In genomic region chr11:7485854-7486425, GRCh38 we compare ENCODE assay signal across 14 cellular contexts. TPM values are rescaled to one million over a fixed set of nuclear protein-coding genes. Genes with fewer than 3 reads are reported as not detected.
A peak's percentile ranks its signal among the peaks of the same experiment; 100 is the strongest.
DNase-seq lines count a peak whose midpoint lies in the region; ATAC-seq and TF ChIP-seq lines count a peak whose summit lies in the region.
"Had no signal": no experiment of that assay in that cellular context is flagged by ENCODE, and none has a peak within 500 bp of the region (broad histone marks: within the 10 kb centered on the region; RNA-seq: fewer than 3 reads in every experiment).

No MANE protein-coding gene starts in this region.

- 52% methylated on average over 6 of the region's 6 CpGs for WGBS in right cardiac atrium
- 42% methylated on average over 6 of the region's 6 CpGs for WGBS in urinary bladder

- H3K27ac ChIP-seq in right cardiac atrium (ENCODE audit: low read length) (peak overlapping the region; percentile 54), rectal smooth muscle tissue (ENCODE audit: low read depth, low read length) (no peak overlapping the region), urinary bladder (ENCODE audit: low read depth) (no peak overlapping the region)
- H3K27ac ChIP-seq: HL-60 had no signal

- no peak for TF ChIP-seq CTCF in chondrocyte (IDR thresholded peaks at IDR 0.05)

- peaks cover 40% of the 10 kb centered on the region for H3K4me1 Mint-ChIP-seq in chondrocyte (ENCODE audit: low read depth)

- H3K4me3 Mint-ChIP-seq in chondrocyte (ENCODE audit: unreplicated experiment): peak overlapping the region; percentile 70
- H3K4me3 Mint-ChIP-seq: stimulated activated naive B cell treated with anti-CD40 and anti-IgM and Interleukin-4, amounts not matched to agents 10 μg/mL and 1 μg/mL and 100 μg/mL, for 72 hours had no signal

- peaks cover 3% of the 10 kb centered on the region for H3K36me3 Mint-ChIP-seq in chondrocyte (ENCODE audit: low read depth)

- H3K9ac ChIP-seq in rectal smooth muscle tissue (ENCODE audit: low read length): no peak overlapping the region

- H3K27me3 Mint-ChIP-seq in chondrocyte (ENCODE audit: low read depth): no peaks in the 10 kb centered on the region
- H3K27me3 Mint-ChIP-seq: stimulated activated naive B cell treated with anti-CD40 and anti-IgM and Interleukin-4, amounts not matched to agents 10 μg/mL and 1 μg/mL and 100 μg/mL, for 72 hours had no signal

- H3K9me3 ChIP-seq in right cardiac atrium (ENCODE audit: control insufficient read depth, low read length): no peaks in the 10 kb centered on the region

- intact Hi-C loops in right cardiac atrium (cut with DNase I): no loop called here

- H3K4me1 ChIP-seq in right cardiac atrium (ENCODE audit: control insufficient read depth, insufficient read depth, low read length): no peaks in the 10 kb centered on the region
- H3K4me1 ChIP-seq in rectal smooth muscle tissue (ENCODE audit: control insufficient read depth, insufficient read depth, low read length): no peaks in the 10 kb centered on the region
- no peaks in the 10 kb centered on the region for H3K4me1 ChIP-seq in urinary bladder (ENCODE audit: insufficient read depth)

- H3K36me3 ChIP-seq in rectal smooth muscle tissue (ENCODE audit: control insufficient read depth, insufficient read depth, low read length) (no peaks in the 10 kb centered on the region), urinary bladder (ENCODE audit: insufficient read depth) (no peaks in the 10 kb centered on the region)

- ATAC-seq in right cardiac atrium: no peak
- no peak for ATAC-seq in HG03439 (IDR thresholded peaks at IDR 0.05; ENCODE audit: unreplicated experiment)
- ATAC-seq: stimulated activated naive B cell treated with anti-CD40 and anti-IgM and Interleukin-4, amounts not matched to agents 10 μg/mL and 1 μg/mL and 100 μg/mL, for 72 hours had no signal

- DNase-seq in chondrocyte (ENCODE audit: low spot score) (no peak), right cardiac atrium (no peak), hypothalamus (lab: John Stamatoyannopoulos, UW) (no peak), MV-4-11 (lab: John Stamatoyannopoulos, UW) (no peak)
- DNase-seq: C1 segment of cervical spinal cord; DMS79 treated with DMSO at 0.1 percent for 48 hours; effector memory CD4-positive, alpha-beta T cell; NCI-H1436; retina; stimulated activated naive B cell treated with anti-CD40 and anti-IgM and Interleukin-4, amounts not matched to agents 10 μg/mL and 1 μg/mL and 100 μg/mL, for 72 hours had no signal

- H3K4me3 ChIP-seq in right cardiac atrium (ENCODE audit: low read length) (peak overlapping the region; percentile 50), rectal smooth muscle tissue (ENCODE audit: low read length) (peak overlapping the region; percentile 62), urinary bladder (ENCODE audit: low read depth, low read length) (peak overlapping the region; percentile 42)

- H3K9me3 Mint-ChIP-seq in chondrocyte (ENCODE audit: low read depth): no peaks in the 10 kb centered on the region
- H3K9me3 Mint-ChIP-seq: stimulated activated naive B cell treated with anti-CD40 and anti-IgM and Interleukin-4, amounts not matched to agents 10 μg/mL and 1 μg/mL and 100 μg/mL, for 72 hours had no signal

- no peak overlapping the region for H3K27ac Mint-ChIP-seq in chondrocyte (ENCODE audit: unreplicated experiment)
- H3K27ac Mint-ChIP-seq: stimulated activated naive B cell treated with anti-CD40 and anti-IgM and Interleukin-4, amounts not matched to agents 10 μg/mL and 1 μg/mL and 100 μg/mL, for 72 hours had no signal

- H3K27me3 ChIP-seq in right cardiac atrium (ENCODE audit: control insufficient read depth, insufficient read depth) (no peaks in the 10 kb centered on the region), rectal smooth muscle tissue (ENCODE audit: control insufficient read depth, insufficient read depth, low read length) (no peaks in the 10 kb centered on the region)

RNA-seq across cellular contexts. Expression of gene OLFML1, which starts 0.6 kb away (rescaled TPM):
- total RNA-seq in chondrocyte (11.1 to 69.3 TPM (median 12.3 TPM) in 3 replicates), right cardiac atrium (10 to 100 TPM in 3 of 4 donors, 1 to 10 TPM in 1; 7.2 to 16.9 (median 13.6) TPM), urinary bladder (48.0 TPM)
- polyA plus RNA-seq in right cardiac atrium (6.9 TPM), urinary bladder (15.7 TPM)

RNA-seq across cellular contexts. Expression of gene PPFIBP2, which starts 27.9 kb away (rescaled TPM):
- total RNA-seq in chondrocyte (86.4 to 120 TPM (median 90.8 TPM) in 3 replicates), right cardiac atrium (10 to 100 TPM; 13.7 to 45.3 (median 27.3) TPM), urinary bladder (56.8 TPM)
- polyA plus RNA-seq in right cardiac atrium (16.6 TPM), urinary bladder (11.9 TPM)
